17 cellular contexts compared by ENCODE assay signal in genomic region chr7:103752995-103753394, GRCh38.
DNase-seq lines count a peak whose midpoint lies in the region; ATAC-seq, FAIRE-seq and TF ChIP-seq lines count a peak whose summit lies in the region.
"Had no signal": no experiment of that assay in that cellular context is flagged by ENCODE, and none has a peak within 500 bp of the region (broad histone marks: within the 10 kb centered on the region; RNA-seq: fewer than 3 reads in every experiment).

No MANE protein-coding gene starts in this region.

- TF ChIP-seq CTCF in Calu3 (IDR thresholded peaks at IDR 0.05; ENCODE audit: unreplicated experiment) = no peak
- peak; percentile 71 for TF ChIP-seq CTCF in RWPE2 (IDR thresholded peaks at IDR 0.05; ENCODE audit: poor library complexity, severe bottlenecking)
- TF ChIP-seq CTCF in fibroblast of the aortic adventitia (IDR thresholded peaks at IDR 0.05; ENCODE audit: insufficient read depth, low read length) = no peak
- no peak for TF ChIP-seq CTCF in right atrium auricular region (IDR thresholded peaks at IDR 0.05)

- CTCF ChIA-PET in Calu3 (lab: Charles Lee) = interaction anchor here (0.5 to 2.3 kb wide), 5 partner anchors 17 to 902 kb away, joined by 3 to 14 read pairs (median 3); no protein-coding TSS in a partner anchor

- H3K27ac ChIP-seq in RWPE2 (ENCODE audit: poor library complexity, severe bottlenecking) (no peak overlapping the region), right atrium auricular region (no peak overlapping the region)
- H3K27ac ChIP-seq: ascending aorta, SJSA1, thoracic aorta had no signal

- no peak overlapping the region for H3K4me3 Mint-ChIP-seq in Calu3 (ENCODE audit: low read depth, unreplicated experiment)
- H3K4me3 Mint-ChIP-seq: activated T-cell treated with anti-CD3 and anti-CD28 coated beads, Interleukin-2, amount 50 U/mL, for 4 hours; effector memory CD8-positive, alpha-beta T cell had no signal

- no peak for FAIRE-seq in GM12892 (lab: Jason Lieb, UNC)
- FAIRE-seq: GM12878, H54 had no signal

- H3K4me3 ChIP-seq in RWPE2 (ENCODE audit: severe bottlenecking) = no peak overlapping the region
- H3K4me3 ChIP-seq in fibroblast of the aortic adventitia (ENCODE audit: low read depth, low read length) = no peak overlapping the region
- no peak overlapping the region for H3K4me3 ChIP-seq in right atrium auricular region
- H3K4me3 ChIP-seq: ascending aorta, GM12878, SJSA1, thoracic aorta had no signal

- H3K27me3 ChIP-seq in RWPE2 (ENCODE audit: insufficient read depth, poor library complexity, severe bottlenecking) (no peaks in the 10 kb centered on the region), right atrium auricular region (no peaks in the 10 kb centered on the region)
- H3K27me3 ChIP-seq: ascending aorta, SJSA1 had no signal

- H3K27ac Mint-ChIP-seq in Calu3 (ENCODE audit: unreplicated experiment) = no peak overlapping the region
- H3K27ac Mint-ChIP-seq: effector memory CD8-positive, alpha-beta T cell had no signal

- H3K4me1 Mint-ChIP-seq in Calu3 (ENCODE audit: low read depth, unreplicated experiment) = no peaks in the 10 kb centered on the region

- H3K4me1 ChIP-seq in RWPE2 (ENCODE audit: insufficient read depth, poor library complexity, severe bottlenecking) (no peaks in the 10 kb centered on the region), right atrium auricular region (no peaks in the 10 kb centered on the region)
- H3K4me1 ChIP-seq: ascending aorta, SJSA1 had no signal

- ATAC-seq in RWPE2 (ENCODE audit: low read depth) (peak; percentile 64), left lobe of liver (no peak)
- ATAC-seq: activated T-cell treated with anti-CD3 and anti-CD28 coated beads, Interleukin-2, amount 50 U/mL, for 4 hours; effector memory CD8-positive, alpha-beta T cell; GM12878 had no signal

- no peaks in the 10 kb centered on the region for H3K27me3 Mint-ChIP-seq in Calu3 (ENCODE audit: unreplicated experiment)
- H3K27me3 Mint-ChIP-seq: effector memory CD8-positive, alpha-beta T cell had no signal

- H3K9me3 ChIP-seq in RWPE2 (ENCODE audit: severe bottlenecking) (no peaks in the 10 kb centered on the region), right atrium auricular region (no peaks in the 10 kb centered on the region)
- H3K9me3 ChIP-seq: ascending aorta, SJSA1, thoracic aorta had no signal

- DNase-seq in Calu3 = peak; percentile 17
- DNase-seq in HT1080 (ENCODE audit: low read depth) = peak; percentile 35
- no peak for DNase-seq in RWPE2 (ENCODE audit: low spot score)
- DNase-seq in fibroblast of the aortic adventitia (ENCODE audit: low read depth) = peak; percentile 8
- no peak for DNase-seq in NAMALWA (ENCODE audit: low spot score)
- no peak for DNase-seq in GM12892 (ENCODE audit: insufficient read length)
- no peak for DNase-seq in left lobe of liver (ENCODE audit: low spot score)
- no peak for DNase-seq in right atrium auricular region (ENCODE audit: low spot score)
- DNase-seq: activated CD4-positive, CD25-positive, alpha-beta regulatory T cell; activated T-cell treated with anti-CD3 and anti-CD28 coated beads, Interleukin-2, amount 50 U/mL, for 4 hours; effector memory CD8-positive, alpha-beta T cell; NCI-H2227 treated with DMSO at 0.1 percent for 48 hours had no signal

- BruUV-seq in Calu3 (replicated peaks; lab: Mats Ljungman, UMichigan) = no TSS peak

- intact Hi-C loops in Calu3 (cut with micrococcal nuclease; ENCODE audit: unreplicated experiment) = loop anchor here (1.0 to 5.0 kb wide), 3 partner anchors 91 to 404 kb away; no protein-coding TSS in a partner anchor

- TF ChIP-seq POLR2A in GM12892 (IDR thresholded peaks at IDR 0.05; ENCODE audit: low read depth, low read length) = no peak

- no peaks in the 10 kb centered on the region for H3K36me3 Mint-ChIP-seq in Calu3 (ENCODE audit: insufficient read depth, unreplicated experiment)

- no peaks in the 10 kb centered on the region for H3K9me3 Mint-ChIP-seq in Calu3 (ENCODE audit: low read depth, unreplicated experiment)
- H3K9me3 Mint-ChIP-seq: activated T-cell treated with anti-CD3 and anti-CD28 coated beads, Interleukin-2, amount 50 U/mL, for 4 hours; effector memory CD8-positive, alpha-beta T cell had no signal

- H3K36me3 ChIP-seq in RWPE2 (ENCODE audit: low read depth) = no peaks in the 10 kb centered on the region
- no peaks in the 10 kb centered on the region for H3K36me3 ChIP-seq in right atrium auricular region
- H3K36me3 ChIP-seq: ascending aorta, SJSA1, thoracic aorta had no signal

Comparison
In these comparisons a context has a peak if more than half of its experiments do, and no peak if none do; other contexts are left out.
1. DNase-seq: peak in Calu3 (single experiment), HT1080 (single experiment) and fibroblast of the aortic adventitia (single experiment); none in RWPE2 (single experiment), NAMALWA (single experiment), GM12892 (single experiment), left lobe of liver (single experiment) and right atrium auricular region (single experiment).